ENCODE assay signal across 17 cellular contexts in genomic region chr7:155998766-155999630, GRCh38.
"Had no signal": no experiment of that assay in that cellular context is flagged by ENCODE, and none has a peak within 500 bp of the region (broad histone marks: within the 10 kb centered on the region; RNA-seq: fewer than 3 reads in every experiment).

No MANE protein-coding gene starts in this region.

- DNase-seq: activated B cell treated with CpG ODN at 0.5 μM for 24 hours; activated CD4-positive, alpha-beta T cell treated with anti-CD3 and anti-CD28 coated beads, Interleukin-2, amount 50 U/mL, for 4 hours; amniotic stem cell; cortex of kidney; erythroblast; foreskin fibroblast; kidney glomerular epithelial cell; ovary; psoas muscle; T-helper 9 cell; transverse colon had no signal

- H3K9me3 ChIP-seq: breast epithelium, left lung, ovary, psoas muscle, SJSA1, transverse colon had no signal

- ATAC-seq: left lung; psoas muscle; right cardiac atrium; stimulated activated memory B cell treated with anti-CD40 and anti-IgM and Interleukin-4, amounts not matched to agents 10 μg/mL and 1 μg/mL and 100 μg/mL, for 72 hours had no signal

- H3K27me3 ChIP-seq: ovary had no signal

- H3K4me1 ChIP-seq: breast epithelium, left lung, psoas muscle, SJSA1 had no signal

- H3K4me3 ChIP-seq: left lung, lung, ovary, psoas muscle, SJSA1, transverse colon had no signal

- H3K36me3 ChIP-seq: breast epithelium, left lung, ovary, SJSA1, transverse colon had no signal

- H3K27ac ChIP-seq: breast epithelium, left lung, ovary, psoas muscle, SJSA1, transverse colon had no signal
